In the genomic region with DNA sequence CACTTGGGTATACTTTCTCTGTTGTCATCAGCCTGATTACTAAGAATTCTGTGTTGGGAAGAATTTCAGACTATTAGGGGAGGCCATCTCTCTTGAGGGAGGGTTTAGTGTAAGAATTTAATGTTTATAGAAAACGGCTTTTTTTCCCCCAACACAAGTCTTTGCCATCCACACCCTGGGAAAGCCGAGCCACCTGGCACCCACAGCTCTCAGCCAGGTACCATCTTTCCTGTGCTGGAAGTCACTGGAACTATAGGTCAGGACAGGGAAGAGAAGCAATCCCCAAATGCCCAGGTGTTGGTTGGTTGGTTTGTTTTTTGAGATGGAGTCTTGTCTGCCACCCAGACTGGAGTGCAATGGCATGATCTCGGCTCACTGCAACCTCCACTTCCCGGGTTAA, we compare ENCODE assay signal across 16 cellular contexts.
DNase-seq lines count a peak whose midpoint lies in the region; ATAC-seq and TF ChIP-seq lines count a peak whose summit lies in the region.
"Had no signal": no experiment of that assay in that cellular context is flagged by ENCODE, and none has a peak within 500 bp of the region (broad histone marks: within the 10 kb centered on the region; RNA-seq: fewer than 3 reads in every experiment).

No MANE protein-coding gene starts in this region.

- H2BK15ac ChIP-seq in mesenchymal stem cell (ENCODE audit: low read depth, poor library complexity, severe bottlenecking), result no peak overlapping the region

- no peak overlapping the region for H2BK5ac ChIP-seq in trophoblast cell (ENCODE audit: low read depth, low read length, poor library complexity)
- H2BK5ac ChIP-seq in mesenchymal stem cell (ENCODE audit: low read depth, low read length, poor library complexity, severe bottlenecking), result no peak overlapping the region

- H3K14ac ChIP-seq in trophoblast cell (ENCODE audit: low read length), result no peak overlapping the region
- H3K14ac ChIP-seq in mesenchymal stem cell (ENCODE audit: low read length in 2 of 2), result no peak overlapping the region

- H4K8ac ChIP-seq in trophoblast cell (ENCODE audit: low read depth, low read length), result no peak overlapping the region
- no peak overlapping the region for H4K8ac ChIP-seq in mesenchymal stem cell (ENCODE audit: low read length)

- H3K27ac Mint-ChIP-seq in activated naive CD8-positive, alpha-beta T cell treated with anti-CD3 and anti-CD28 coated beads, Interleukin-2, amount 10 ng/mL, durations not matched to agents 7 days and 5 days, result no peak overlapping the region
- H3K27ac Mint-ChIP-seq in activated naive CD8-positive, alpha-beta T cell treated with anti-CD3 and anti-CD28 coated beads for 36 hours, result no peak overlapping the region
- H3K27ac Mint-ChIP-seq: H9 had no signal

- H4K12ac ChIP-seq in trophoblast cell (ENCODE audit: low read depth, low read length), result no peak overlapping the region

- no peak for TF ChIP-seq CTCF in coronary artery (IDR thresholded peaks at IDR 0.05)
- TF ChIP-seq CTCF in thoracic aorta (IDR thresholded peaks at IDR 0.05), result no peak
- no peak for TF ChIP-seq CTCF in sigmoid colon (IDR thresholded peaks at IDR 0.05)
- no peak for TF ChIP-seq CTCF in prostate gland (IDR thresholded peaks at IDR 0.05)

- no peak for ATAC-seq in activated naive CD8-positive, alpha-beta T cell treated with anti-CD3 and anti-CD28 coated beads, Interleukin-2, amount 10 ng/mL, durations not matched to agents 7 days and 5 days (ENCODE audit: low read depth)
- ATAC-seq in thoracic aorta (ENCODE audit: insufficient number of reproducible peaks, low FRiP score, low read depth), result no peak

- no peaks in the 10 kb centered on the region for H3K79me2 ChIP-seq in trophoblast cell (ENCODE audit: control insufficient read depth, insufficient read depth, low read length, poor library complexity)

- no peak overlapping the region for H3K23ac ChIP-seq in trophoblast cell (ENCODE audit: low read length)
- H3K23ac ChIP-seq in mesenchymal stem cell (ENCODE audit: low read length in 2 of 2), result no peak overlapping the region

- no CpG with 5 or more reads among the region's 4 CpGs for WGBS in trophoblast cell (ENCODE audit: extremely low coverage, insufficient coverage, insufficient read length)
- 94% methylated on average over 4 of the region's 4 CpGs for WGBS in sigmoid colon, 2 donors
- 100% methylated on average over 2 of the region's 4 CpGs for WGBS in mesenchymal stem cell
- 92% methylated on average over 4 of the region's 4 CpGs for WGBS in prostate gland

- H2BK12ac ChIP-seq in trophoblast cell (ENCODE audit: low read length) (peak overlapping the region; percentile 53), mesenchymal stem cell (ENCODE audit: low read length in 2 of 2) (no peak overlapping the region)

- no peak overlapping the region for H3K4me3 Mint-ChIP-seq in activated naive CD8-positive, alpha-beta T cell treated with anti-CD3 and anti-CD28 coated beads, Interleukin-2, amount 10 ng/mL, durations not matched to agents 7 days and 5 days
- no peak overlapping the region for H3K4me3 Mint-ChIP-seq in activated naive CD8-positive, alpha-beta T cell treated with anti-CD3 and anti-CD28 coated beads for 36 hours
- H3K4me3 Mint-ChIP-seq: CD8-positive, alpha-beta memory T cell; H9 had no signal

- H3K36me3 ChIP-seq in trophoblast cell (ENCODE audit: control insufficient read depth in 1 of 2, insufficient read depth in 2 of 2, low read length in 2 of 2) (peaks cover 7 to 11% of the 10 kb centered on the region in 2 experiments), thoracic aorta (no peaks in the 10 kb centered on the region), sigmoid colon (peaks cover 0 to 26% (median 3%) of the 10 kb centered on the region in 4 donors), mesenchymal stem cell (ENCODE audit: control insufficient read depth in 1 of 2, insufficient read depth in 2 of 2, low read depth in 1 of 2, low read length in 2 of 2) (peaks cover 12 to 51% of the 10 kb centered on the region in 2 experiments), prostate gland (no peaks in the 10 kb centered on the region)

- H3K9ac ChIP-seq in trophoblast cell (ENCODE audit: low read length) (no peak overlapping the region), mesenchymal stem cell (ENCODE audit: low read length) (no peak overlapping the region)
- H3K9ac ChIP-seq: BLaER1 had no signal

- H3K9me3 ChIP-seq in trophoblast cell (ENCODE audit: insufficient read depth, low read depth, low read length), result no peaks in the 10 kb centered on the region
- H3K9me3 ChIP-seq in thoracic aorta, result no peaks in the 10 kb centered on the region
- no peaks in the 10 kb centered on the region for H3K9me3 ChIP-seq in sigmoid colon
- H3K9me3 ChIP-seq in mesenchymal stem cell (ENCODE audit: control insufficient read depth, low read length), result no peaks in the 10 kb centered on the region
- no peaks in the 10 kb centered on the region for H3K9me3 ChIP-seq in prostate gland
- H3K9me3 ChIP-seq: BLaER1 had no signal

- H3K36me3 Mint-ChIP-seq in activated naive CD8-positive, alpha-beta T cell treated with anti-CD3 and anti-CD28 coated beads, Interleukin-2, amount 10 ng/mL, durations not matched to agents 7 days and 5 days, result peaks cover 5% of the 10 kb centered on the region
- peaks cover 2% of the 10 kb centered on the region for H3K36me3 Mint-ChIP-seq in activated naive CD8-positive, alpha-beta T cell treated with anti-CD3 and anti-CD28 coated beads for 36 hours

- peaks cover 8% of the 10 kb centered on the region for H3K4me1 Mint-ChIP-seq in activated naive CD8-positive, alpha-beta T cell treated with anti-CD3 and anti-CD28 coated beads, Interleukin-2, amount 10 ng/mL, durations not matched to agents 7 days and 5 days
- peaks cover 20% of the 10 kb centered on the region for H3K4me1 Mint-ChIP-seq in activated naive CD8-positive, alpha-beta T cell treated with anti-CD3 and anti-CD28 coated beads for 36 hours

- H3K27ac ChIP-seq in coronary artery, result no peak overlapping the region
- no peak overlapping the region for H3K27ac ChIP-seq in trophoblast cell (ENCODE audit: low read depth, low read length)
- H3K27ac ChIP-seq in thoracic aorta, result no peak overlapping the region
- H3K27ac ChIP-seq in sigmoid colon, result no peak overlapping the region
- H3K27ac ChIP-seq in mesenchymal stem cell (ENCODE audit: low read length, poor library complexity, severe bottlenecking), result no peak overlapping the region
- no peak overlapping the region for H3K27ac ChIP-seq in prostate gland
- H3K27ac ChIP-seq: BLaER1 had no signal

- H3K79me1 ChIP-seq in trophoblast cell (ENCODE audit: low read length), result peaks cover 22% of the 10 kb centered on the region
- H3K79me1 ChIP-seq in mesenchymal stem cell (replicated peaks; ENCODE audit: low read length, poor library complexity, severe bottlenecking), result peaks cover 10% of the 10 kb centered on the region

- H2AFZ ChIP-seq in trophoblast cell (ENCODE audit: insufficient read depth, low read length, poor library complexity) (no peak overlapping the region), mesenchymal stem cell (ENCODE audit: low read depth, low read length) (no peak overlapping the region)

- intact Hi-C loops in sigmoid colon (cut with DNase I), result no loop called here
- intact Hi-C loops in prostate gland (cut with DNase I), result no loop called here

- H3K27me3 Mint-ChIP-seq in activated naive CD8-positive, alpha-beta T cell treated with anti-CD3 and anti-CD28 coated beads, Interleukin-2, amount 10 ng/mL, durations not matched to agents 7 days and 5 days, result peaks cover 7% of the 10 kb centered on the region
- H3K27me3 Mint-ChIP-seq in activated naive CD8-positive, alpha-beta T cell treated with anti-CD3 and anti-CD28 coated beads for 36 hours, result no peaks in the 10 kb centered on the region

- no peak overlapping the region for H2AK5ac ChIP-seq in trophoblast cell (ENCODE audit: low read length)
- no peak overlapping the region for H2AK5ac ChIP-seq in mesenchymal stem cell (ENCODE audit: low read length, severe bottlenecking)

- H3K4ac ChIP-seq in trophoblast cell (ENCODE audit: low read depth, low read length), result no peak overlapping the region
- no peak overlapping the region for H3K4ac ChIP-seq in mesenchymal stem cell (ENCODE audit: low read depth in 1 of 2, low read length in 2 of 2)

- peak; percentile 8 for DNase-seq in activated naive CD8-positive, alpha-beta T cell treated with anti-CD3 and anti-CD28 coated beads, Interleukin-2, amount 10 ng/mL, durations not matched to agents 7 days and 5 days
- DNase-seq in activated naive CD8-positive, alpha-beta T cell treated with anti-CD3 and anti-CD28 coated beads for 36 hours, result no peak
- peak; percentile 24 for DNase-seq in coronary artery (ENCODE audit: low spot score)
- DNase-seq in trophoblast cell, result no peak
- DNase-seq in thoracic aorta (ENCODE audit: low spot score), result peak; percentile 1
- no peak for DNase-seq in sigmoid colon
- DNase-seq in mesenchymal stem cell, result no peak
- DNase-seq in prostate gland (ENCODE audit: low spot score), result no peak
- DNase-seq: 8988T, AML-193, DMS53, GF-D8, GOT3, H9 had no signal

- TF ChIP-seq EP300 in sigmoid colon (IDR thresholded peaks at IDR 0.05), result no peak

- TF ChIP-seq POLR2A in sigmoid colon (IDR thresholded peaks at IDR 0.05), result no peak
- TF ChIP-seq POLR2A in prostate gland (IDR thresholded peaks at IDR 0.05), result no peak

- peaks cover 4% of the 10 kb centered on the region for H3K9me3 Mint-ChIP-seq in activated naive CD8-positive, alpha-beta T cell treated with anti-CD3 and anti-CD28 coated beads, Interleukin-2, amount 10 ng/mL, durations not matched to agents 7 days and 5 days
- no peaks in the 10 kb centered on the region for H3K9me3 Mint-ChIP-seq in activated naive CD8-positive, alpha-beta T cell treated with anti-CD3 and anti-CD28 coated beads for 36 hours
- H3K9me3 Mint-ChIP-seq: CD8-positive, alpha-beta memory T cell; H9 had no signal

- H4K91ac ChIP-seq in trophoblast cell (ENCODE audit: low read depth, low read length) (no peak overlapping the region), mesenchymal stem cell (ENCODE audit: low read length) (no peak overlapping the region)

- H3K18ac ChIP-seq in trophoblast cell (ENCODE audit: low read length) (no peak overlapping the region), mesenchymal stem cell (ENCODE audit: low read depth in 1 of 2, low read length in 2 of 2) (no peak overlapping the region)

- POLR2A ChIA-PET in activated naive CD8-positive, alpha-beta T cell treated with anti-CD3 and anti-CD28 coated beads, Interleukin-2, amount 10 ng/mL, durations not matched to agents 7 days and 5 days (lab: Charles Lee), result no interaction called here

- H3K27me3 ChIP-seq in trophoblast cell (ENCODE audit: insufficient read depth, low read length) (no peaks in the 10 kb centered on the region), thoracic aorta (replicated peaks; ENCODE audit: insufficient read depth) (no peaks in the 10 kb centered on the region), sigmoid colon (no peaks in the 10 kb centered on the region), mesenchymal stem cell (ENCODE audit: control insufficient read depth in 1 of 2, insufficient read depth in 1 of 2, low read length in 2 of 2) (no peaks in the 10 kb centered on the region), prostate gland (replicated peaks; ENCODE audit: insufficient read depth) (no peaks in the 10 kb centered on the region)
- H3K27me3 ChIP-seq: BLaER1 had no signal

- H3K4me2 ChIP-seq in trophoblast cell (ENCODE audit: low read length), result no peak overlapping the region
- H3K4me2 ChIP-seq in mesenchymal stem cell (ENCODE audit: low read length, poor library complexity, severe bottlenecking), result no peak overlapping the region

- no peak overlapping the region for H2BK120ac ChIP-seq in trophoblast cell (ENCODE audit: insufficient read depth, low read length, poor library complexity)
- H2BK120ac ChIP-seq in mesenchymal stem cell (ENCODE audit: low read depth, low read length), result no peak overlapping the region

- H3K4me3 ChIP-seq in coronary artery (no peak overlapping the region), trophoblast cell (ENCODE audit: low read depth, low read length) (no peak overlapping the region), thoracic aorta (no peak overlapping the region), sigmoid colon (no peak overlapping the region), mesenchymal stem cell (ENCODE audit: insufficient read depth in 1 of 2, low read depth in 1 of 2, low read length in 2 of 2) (no peak overlapping the region), prostate gland (no peak overlapping the region)
- H3K4me3 ChIP-seq: BLaER1 had no signal

- peaks cover 22 to 28% of the 10 kb centered on the region in 2 experiments for H3K4me1 ChIP-seq in trophoblast cell (ENCODE audit: control insufficient read depth in 1 of 2, insufficient read depth in 2 of 2, low read length in 2 of 2)
- H3K4me1 ChIP-seq in thoracic aorta (ENCODE audit: control insufficient read depth in 1 of 2, low read depth in 2 of 2), result peaks cover 4 to 48% of the 10 kb centered on the region in 2 donors
- peaks cover 0 to 17% (median 6%) of the 10 kb centered on the region in 4 donors for H3K4me1 ChIP-seq in sigmoid colon
- peaks cover 12% of the 10 kb centered on the region for H3K4me1 ChIP-seq in mesenchymal stem cell (ENCODE audit: control insufficient read depth, insufficient read depth, low read depth, low read length)
- no peaks in the 10 kb centered on the region for H3K4me1 ChIP-seq in prostate gland (replicated peaks)

Comparison
In these comparisons a context has a peak if more than half of its experiments do, and no peak if none do; other contexts are left out.
1. DNase-seq: peak in activated naive CD8-positive, alpha-beta T cell treated with anti-CD3 and anti-CD28 coated beads, Interleukin-2, amount 10 ng/mL, durations not matched to agents 7 days and 5 days (single experiment), coronary artery (single experiment) and thoracic aorta (single experiment); none in activated naive CD8-positive, alpha-beta T cell treated with anti-CD3 and anti-CD28 coated beads for 36 hours (single experiment), trophoblast cell (0 of 2), sigmoid colon (single experiment), mesenchymal stem cell (single experiment) and prostate gland (single experiment).